ENCODE assay signal across 8 cellular contexts in genomic region chr2:102251042-102251848, GRCh38.
A peak's percentile ranks its signal among the peaks of the same experiment; 100 is the strongest.
DNase-seq lines count a peak whose midpoint lies in the region; ATAC-seq lines count a peak whose summit lies in the region.

No MANE protein-coding gene starts in this region.

- peaks cover 12% of the 10 kb centered on the region for H3K4me1 ChIP-seq in adipocyte (ENCODE audit: control insufficient read depth, insufficient read depth, low read length)

- DNase-seq in DMS153 (lab: John Stamatoyannopoulos, UW): peak; percentile 3
- no peak for DNase-seq in DMS153 treated with DMSO at 0.1 percent for 48 hours (lab: John Stamatoyannopoulos, UW; ENCODE audit: unreplicated experiment)
- peak; percentile 50 for DNase-seq in SK-MEL-5 (ENCODE audit: low read depth, low spot score)
- peak; percentile 58 for DNase-seq in adipocyte (ENCODE audit: low read depth)
- DNase-seq in iPS-NIHi11 (ENCODE audit: low spot score): peak; percentile 72
- peak in 2 of 3 donors; percentile 57 to 65 for DNase-seq in stimulated activated CD4-positive, alpha-beta T cell treated with anti-CD3 and anti-CD28 coated beads, Interleukin-12 subunit alpha, Interleukin-12 subunit beta, amount 100 ng/mL, for 48 hours (ENCODE audit: low read depth in 2 of 3, low spot score in 1 of 3)
- no peak for DNase-seq in MV-4-11 (lab: John Stamatoyannopoulos, UW)

- peak overlapping the region; percentile 71 for H3K9ac ChIP-seq in adipocyte (ENCODE audit: low read length)

- H3K36me3 ChIP-seq in adipocyte (ENCODE audit: control insufficient read depth, insufficient read depth, low read length, severe bottlenecking): no peaks in the 10 kb centered on the region

- ATAC-seq in GM21515 (IDR thresholded peaks at IDR 0.05; ENCODE audit: unreplicated experiment): no peak

- H3K9me3 ChIP-seq in adipocyte (ENCODE audit: control insufficient read depth, low read length): no peaks in the 10 kb centered on the region

- H3K27me3 ChIP-seq in adipocyte (replicated peaks; ENCODE audit: control insufficient read depth, insufficient read depth, low read length): no peaks in the 10 kb centered on the region

- H3K4me3 ChIP-seq in adipocyte (ENCODE audit: low read length): peak overlapping the region; percentile 75

- in situ Hi-C loops in SK-MEL-5 (cut with HindIII; ENCODE audit: low pct_unique_long_range_greater_than_20kb, low sequenced_read_pairs): no loop called here

Comparison
In these comparisons a context has a peak if more than half of its experiments do, and no peak if none do; other contexts are left out.
1. DNase-seq: peak in DMS153 (single experiment), SK-MEL-5 (single experiment), adipocyte (single experiment), iPS-NIHi11 (single experiment) and stimulated activated CD4-positive, alpha-beta T cell treated with anti-CD3 and anti-CD28 coated beads, Interleukin-12 subunit alpha, Interleukin-12 subunit beta, amount 100 ng/mL, for 48 hours (2 of 3); none in DMS153 treated with DMSO at 0.1 percent for 48 hours (single experiment) and MV-4-11 (single experiment).